9 cellular contexts compared by ENCODE assay signal in genomic region chr18:9771261-9771976, GRCh38.
DNase-seq lines count a peak whose midpoint lies in the region; ATAC-seq and TF ChIP-seq lines count a peak whose summit lies in the region.
"Had no signal": no experiment of that assay in that cellular context is flagged by ENCODE, and none has a peak within 500 bp of the region (broad histone marks: within the 10 kb centered on the region; RNA-seq: fewer than 3 reads in every experiment).

No MANE protein-coding gene starts in this region.

- no peaks in the 10 kb centered on the region for H3K4me1 ChIP-seq in mucosa of descending colon (ENCODE audit: low read depth)

- H3K4me3 ChIP-seq in epithelial cell of proximal tubule (ENCODE audit: low read depth, low read length) (no peak overlapping the region), mucosa of descending colon (no peak overlapping the region)
- H3K4me3 ChIP-seq: SK-N-MC had no signal

- TF ChIP-seq CTCF in epithelial cell of proximal tubule (conservative IDR thresholded peaks at IDR 0.05; ENCODE audit: low read depth, low read length) (peak; percentile 97), mucosa of descending colon (IDR thresholded peaks at IDR 0.05) (peak; percentile 98)

- no peaks in the 10 kb centered on the region for H3K36me3 ChIP-seq in mucosa of descending colon (ENCODE audit: low read depth)

- in situ Hi-C loops in Caki2 (cut with HindIII; ENCODE audit: low pct_unique_long_range_greater_than_20kb, low sequenced_read_pairs): no loop called here

- intact Hi-C loops in mucosa of descending colon (cut with DNase I, micrococcal nuclease): loop anchor here in 1 of 2 donors (10.0 kb wide), 1 partner anchor 173 kb away; no protein-coding TSS in a partner anchor

- no peaks in the 10 kb centered on the region for H3K9me3 ChIP-seq in mucosa of descending colon

- DNase-seq in Caki2 (ENCODE audit: low read depth): peak; percentile 53
- peak; percentile 88 for DNase-seq in NCI-H69 (lab: John Stamatoyannopoulos, UW)
- DNase-seq in activated CD8-positive, alpha-beta memory T cell treated with anti-CD3 and anti-CD28 coated beads for 24 hours: peak; percentile 78
- no peak for DNase-seq in epithelial cell of proximal tubule (ENCODE audit: low read depth)
- peak; percentile 78 to 88 (median 88) for DNase-seq in mucosa of descending colon
- peak; percentile 1 to 11 for DNase-seq in stimulated activated CD8-positive, alpha-beta memory T cell treated with anti-CD3 and anti-CD28 coated beads, Interleukin-4, amount 100 ng/mL, for 1 hour (ENCODE audit: low read depth in 2 of 2, low spot score in 1 of 2)
- no peak for DNase-seq in cerebellar nuclear complex (lab: John Stamatoyannopoulos, UW)

- ATAC-seq in GM21723 (IDR thresholded peaks at IDR 0.05; ENCODE audit: unreplicated experiment) (peak; percentile 77), mucosa of descending colon (peak; percentile 98)

Comparison
In these comparisons a context has a peak if more than half of its experiments do, and no peak if none do; other contexts are left out.
1. DNase-seq: peak in Caki2 (single experiment), NCI-H69 (single experiment), activated CD8-positive, alpha-beta memory T cell treated with anti-CD3 and anti-CD28 coated beads for 24 hours (single experiment), mucosa of descending colon (3 of 3) and stimulated activated CD8-positive, alpha-beta memory T cell treated with anti-CD3 and anti-CD28 coated beads, Interleukin-4, amount 100 ng/mL, for 1 hour (2 of 2); none in epithelial cell of proximal tubule (single experiment) and cerebellar nuclear complex (0 of 2).